8 cellular contexts compared by ENCODE assay signal in the genomic region with DNA sequence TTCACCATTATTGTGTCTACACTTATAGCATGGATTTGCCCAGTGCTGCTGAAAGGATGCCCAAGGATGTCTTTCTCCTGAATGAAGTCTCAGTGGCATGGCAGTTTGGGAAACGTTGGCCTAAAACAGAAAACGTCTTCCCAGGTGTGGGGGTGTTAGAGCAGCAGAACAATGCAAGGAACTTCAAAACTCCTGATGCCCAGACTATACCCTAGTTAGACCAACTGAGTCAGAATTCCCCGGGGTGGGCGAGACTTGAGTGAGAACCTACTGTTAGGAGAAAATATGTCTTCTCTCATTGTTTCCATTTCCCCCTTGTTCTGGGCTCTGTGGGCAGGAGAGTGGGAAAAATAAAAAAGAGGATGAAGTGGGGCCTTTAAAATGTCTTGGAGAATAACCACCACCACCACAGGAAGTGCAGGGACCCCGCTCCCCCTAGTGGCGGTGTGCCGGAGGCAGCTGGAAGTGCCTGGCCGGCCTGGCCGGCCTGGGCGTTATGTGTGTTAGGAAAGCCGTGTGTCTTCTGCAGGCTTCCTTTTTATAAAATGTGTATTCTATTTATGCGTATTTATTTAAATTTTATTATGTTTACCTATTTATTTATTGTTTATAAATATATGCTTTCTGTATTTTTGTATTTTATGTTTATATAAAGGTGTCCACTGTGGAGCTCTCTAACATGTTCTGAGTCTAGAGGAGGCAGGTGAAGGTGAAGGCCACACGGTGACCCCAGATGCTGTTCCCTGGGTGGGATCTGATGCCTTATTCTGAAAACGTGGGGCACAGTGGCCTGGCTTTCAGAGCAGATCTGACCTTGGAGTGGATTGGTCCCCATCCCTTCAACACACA.
DNase-seq lines count a peak whose midpoint lies in the region; ATAC-seq and TF ChIP-seq lines count a peak whose summit lies in the region.

No MANE protein-coding gene starts in this region.

- no peaks in the 10 kb centered on the region for H3K9me3 ChIP-seq in Peyer's patch

- no peaks in the 10 kb centered on the region for H3K27me3 ChIP-seq in Peyer's patch

- no peak for TF ChIP-seq POLR2A in Peyer's patch (IDR thresholded peaks at IDR 0.05)

- ATAC-seq in activated CD4-positive, CD25-positive, alpha-beta regulatory T cell treated with anti-CD3 and anti-CD28 coated beads, Interleukin-2, amount 50 U/mL, for 24 hours: no peak

- TF ChIP-seq CTCF in Peyer's patch (IDR thresholded peaks at IDR 0.05): peak in 5 of 6 experiments; percentile 40 to 81 (median 68)

- no peaks in the 10 kb centered on the region for H3K4me1 ChIP-seq in Peyer's patch

- no peak overlapping the region for H3K4me3 ChIP-seq in Peyer's patch

- H3K27ac ChIP-seq in Peyer's patch: no peak overlapping the region

- DNase-seq in activated CD4-positive, CD25-positive, alpha-beta regulatory T cell treated with anti-CD3 and anti-CD28 coated beads, Interleukin-2, amount 50 U/mL, for 72 hours: peak; percentile 43
- peak; percentile 59 for DNase-seq in HT1080 (ENCODE audit: low read depth)
- peak; percentile 34 to 88 (median 83) for DNase-seq in Peyer's patch
- DNase-seq in activated naive CD4-positive, alpha-beta T cell treated with anti-CD3 and anti-CD28 coated beads, Interleukin-2, amount 50 U/mL, for 16 hours: peak; percentile 45
- peak; percentile 31 to 60 for DNase-seq in hippocampal formation (lab: John Stamatoyannopoulos, UW)
- DNase-seq in stimulated activated CD4-positive, alpha-beta T cell treated with anti-CD3 and anti-CD28 coated beads, Interleukin-12 subunit alpha, Interleukin-12 subunit beta, amount 100 ng/mL, for 48 hours (ENCODE audit: low read depth in 2 of 3, low spot score in 1 of 3): peak; percentile 8 to 45 (median 32)
- DNase-seq in DMS153 treated with DMSO at 0.1 percent for 48 hours (lab: John Stamatoyannopoulos, UW; ENCODE audit: unreplicated experiment): no peak

- H3K36me3 ChIP-seq in Peyer's patch: no peaks in the 10 kb centered on the region
